29 cellular contexts compared by ENCODE assay signal in genomic region chr21:32545948-32546441, GRCh38. TPM values are rescaled to one million over a fixed set of nuclear protein-coding genes. Genes with fewer than 3 reads are reported as not detected.
DNase-seq lines count a peak whose midpoint lies in the region; ATAC-seq, FAIRE-seq and TF ChIP-seq lines count a peak whose summit lies in the region.
"Had no signal": no experiment of that assay in that cellular context is flagged by ENCODE, and none has a peak within 500 bp of the region (broad histone marks: within the 10 kb centered on the region; RNA-seq: fewer than 3 reads in every experiment).

No MANE protein-coding gene starts in this region.

- peaks cover 4% of the 10 kb centered on the region for H3K4me1 Mint-ChIP-seq in astrocyte (ENCODE audit: low read depth, unreplicated experiment)
- peaks cover 7% of the 10 kb centered on the region for H3K4me1 Mint-ChIP-seq in activated CD8-positive, alpha-beta T cell treated with anti-CD3 and anti-CD28 coated beads for 36 hours (ENCODE audit: low read depth)
- peaks cover 4 to 18% (median 17%) of the 10 kb centered on the region in 3 donors for H3K4me1 Mint-ChIP-seq in CD8-positive, alpha-beta memory T cell
- H3K4me1 Mint-ChIP-seq: naive B cell had no signal

- no peaks in the 10 kb centered on the region for H3K36me3 ChIP-seq in astrocyte (ENCODE audit: insufficient read depth, low read length)
- H3K36me3 ChIP-seq in CD8-positive, alpha-beta memory T cell (ENCODE audit: insufficient read depth, low read length) = no peaks in the 10 kb centered on the region
- H3K36me3 ChIP-seq: BLaER1 treated with 17β-estradiol and CSF1 and Interleukin-3, amounts not matched to agents 10 nM and 100 nM; pancreas; stomach; transverse colon had no signal

- no peaks in the 10 kb centered on the region for H4K20me1 ChIP-seq in astrocyte (ENCODE audit: insufficient read depth, low read length)
- H4K20me1 ChIP-seq: BLaER1 treated with 17β-estradiol and CSF1 and Interleukin-3, amounts not matched to agents 10 nM and 100 nM had no signal

- H3K79me2 ChIP-seq in astrocyte (ENCODE audit: insufficient read depth, low read length) = no peaks in the 10 kb centered on the region

- ATAC-seq in GM21447 (IDR thresholded peaks at IDR 0.05; ENCODE audit: unreplicated experiment) = no peak
- ATAC-seq in HG03045 (IDR thresholded peaks at IDR 0.05; ENCODE audit: unreplicated experiment) = no peak
- no peak for ATAC-seq in activated CD8-positive, alpha-beta T cell treated with anti-CD3 and anti-CD28 coated beads for 36 hours
- ATAC-seq: A549; activated CD4-positive, CD25-positive, alpha-beta regulatory T cell treated with anti-CD3 and anti-CD28 coated beads, Interleukin-2, amount 50 U/mL, for 24 hours; pancreas; sciatic nerve had no signal

- no peak overlapping the region for H3K9ac ChIP-seq in astrocyte (ENCODE audit: low read length)
- H3K9ac ChIP-seq: BLaER1 treated with 17β-estradiol and CSF1 and Interleukin-3, amounts not matched to agents 10 nM and 100 nM had no signal

- H2AFZ ChIP-seq in astrocyte (ENCODE audit: low read depth, low read length) = peak overlapping the region; percentile 29

- H3K9me3 Mint-ChIP-seq in astrocyte (ENCODE audit: unreplicated experiment) = no peaks in the 10 kb centered on the region
- H3K9me3 Mint-ChIP-seq in activated CD8-positive, alpha-beta T cell treated with anti-CD3 and anti-CD28 coated beads for 36 hours = no peaks in the 10 kb centered on the region
- H3K9me3 Mint-ChIP-seq in CD8-positive, alpha-beta memory T cell = no peaks in the 10 kb centered on the region
- H3K9me3 Mint-ChIP-seq: activated naive CD4-positive, alpha-beta T cell treated with anti-CD3 and anti-CD28 coated beads for 36 hours; activated T-cell treated with anti-CD3 and anti-CD28 coated beads, Interleukin-2, amount 50 U/mL, for 24 hours; central memory CD8-positive, alpha-beta T cell; T-helper 2 cell treated with Interferon-gamma antibody and Interleukin-4, amounts not matched to agents 5 μg/mL and 100 μg/mL, for 36 hours had no signal

- H3K27me3 ChIP-seq in astrocyte (ENCODE audit: insufficient read depth, low read length) = no peaks in the 10 kb centered on the region
- H3K27me3 ChIP-seq in CD8-positive, alpha-beta memory T cell (ENCODE audit: insufficient read depth, low read length, poor library complexity, severe bottlenecking) = no peaks in the 10 kb centered on the region
- H3K27me3 ChIP-seq: BLaER1 treated with 17β-estradiol and CSF1 and Interleukin-3, amounts not matched to agents 10 nM and 100 nM; dorsolateral prefrontal cortex; pancreas; stomach; transverse colon had no signal

- no peak overlapping the region for H3K4me3 Mint-ChIP-seq in astrocyte (ENCODE audit: unreplicated experiment)
- H3K4me3 Mint-ChIP-seq in activated CD8-positive, alpha-beta T cell treated with anti-CD3 and anti-CD28 coated beads for 36 hours = no peak overlapping the region
- no peak overlapping the region for H3K4me3 Mint-ChIP-seq in CD8-positive, alpha-beta memory T cell
- H3K4me3 Mint-ChIP-seq: activated naive CD4-positive, alpha-beta T cell treated with anti-CD3 and anti-CD28 coated beads for 36 hours; activated T-cell treated with anti-CD3 and anti-CD28 coated beads, Interleukin-2, amount 50 U/mL, for 24 hours; central memory CD8-positive, alpha-beta T cell; naive B cell; T-helper 2 cell treated with Interferon-gamma antibody and Interleukin-4, amounts not matched to agents 5 μg/mL and 100 μg/mL, for 36 hours had no signal

- CTCF ChIA-PET in activated CD8-positive, alpha-beta T cell treated with anti-CD3 and anti-CD28 coated beads for 36 hours (lab: Charles Lee) = no interaction called here
- CTCF ChIA-PET in CD8-positive, alpha-beta memory T cell (lab: Charles Lee) = no interaction called here

- peaks cover 4% of the 10 kb centered on the region for H3K4me1 ChIP-seq in astrocyte (ENCODE audit: insufficient read depth, low read length)
- no peaks in the 10 kb centered on the region for H3K4me1 ChIP-seq in CD8-positive, alpha-beta memory T cell (ENCODE audit: insufficient read depth, low read length)
- H3K4me1 ChIP-seq: A549; BLaER1 treated with 17β-estradiol and CSF1 and Interleukin-3, amounts not matched to agents 10 nM and 100 nM; pancreas; stomach; transverse colon had no signal

- H3K9me3 ChIP-seq in astrocyte (ENCODE audit: insufficient read depth, low read depth, low read length) = no peaks in the 10 kb centered on the region
- no peaks in the 10 kb centered on the region for H3K9me3 ChIP-seq in CD8-positive, alpha-beta memory T cell (ENCODE audit: low read length)
- H3K9me3 ChIP-seq: A549; BLaER1 treated with 17β-estradiol and CSF1 and Interleukin-3, amounts not matched to agents 10 nM and 100 nM; pancreas; stomach; transverse colon had no signal

- peak; percentile 34 for FAIRE-seq in astrocyte (lab: Jason Lieb, UNC)
- FAIRE-seq: A549, GM19239, pancreas had no signal

- no peak overlapping the region for H3K27ac ChIP-seq in astrocyte (ENCODE audit: low read depth, low read length)
- no peak overlapping the region for H3K27ac ChIP-seq in CD8-positive, alpha-beta memory T cell (ENCODE audit: low read depth, low read length)
- H3K27ac ChIP-seq: A549; BLaER1 treated with 17β-estradiol and CSF1 and Interleukin-3, amounts not matched to agents 10 nM and 100 nM; dorsolateral prefrontal cortex; HL-60; pancreas; SK-N-MC; stomach; transverse colon had no signal

- intact Hi-C loops in activated CD8-positive, alpha-beta T cell treated with anti-CD3 and anti-CD28 coated beads for 36 hours (cut with micrococcal nuclease) = no loop called here

- peak overlapping the region; percentile 64 for H3K4me2 ChIP-seq in astrocyte (ENCODE audit: low read length)
- H3K4me2 ChIP-seq: A549; BLaER1 treated with 17β-estradiol and CSF1 and Interleukin-3, amounts not matched to agents 10 nM and 100 nM had no signal

- H3K27me3 Mint-ChIP-seq in astrocyte (ENCODE audit: low read depth, unreplicated experiment) = no peaks in the 10 kb centered on the region
- H3K27me3 Mint-ChIP-seq in activated CD8-positive, alpha-beta T cell treated with anti-CD3 and anti-CD28 coated beads for 36 hours = no peaks in the 10 kb centered on the region
- H3K27me3 Mint-ChIP-seq in CD8-positive, alpha-beta memory T cell = peaks cover 1 to 3% of the 10 kb centered on the region in 2 donors
- H3K27me3 Mint-ChIP-seq: activated T-cell treated with anti-CD3 and anti-CD28 coated beads, Interleukin-2, amount 50 U/mL, for 24 hours; central memory CD8-positive, alpha-beta T cell had no signal

- no peak overlapping the region for H3K4me3 ChIP-seq in astrocyte (ENCODE audit: insufficient read depth, low read depth, low read length)
- no peak overlapping the region for H3K4me3 ChIP-seq in fibroblast of the aortic adventitia (ENCODE audit: low read depth, low read length)
- no peak overlapping the region for H3K4me3 ChIP-seq in CD8-positive, alpha-beta memory T cell (ENCODE audit: low read length)
- H3K4me3 ChIP-seq: A549; BLaER1 treated with 17β-estradiol and CSF1 and Interleukin-3, amounts not matched to agents 10 nM and 100 nM; dorsolateral prefrontal cortex; pancreas; SK-N-MC; stomach; transverse colon had no signal

- no peak for TF ChIP-seq CTCF in astrocyte (IDR thresholded peaks at IDR 0.05; ENCODE audit: insufficient read depth, low read depth, low read length)
- TF ChIP-seq CTCF in fibroblast of the aortic adventitia (IDR thresholded peaks at IDR 0.05; ENCODE audit: insufficient read depth, low read length) = no peak
- TF ChIP-seq CTCF in activated CD8-positive, alpha-beta T cell treated with anti-CD3 and anti-CD28 coated beads for 36 hours (IDR thresholded peaks at IDR 0.05) = no peak

- DNase-seq in AG08396 (ENCODE audit: low spot score) = peak; percentile 23
- peak; percentile 32 for DNase-seq in LHCN-M2 (ENCODE audit: low read depth)
- DNase-seq in astrocyte (ENCODE audit: low read depth) = peak; percentile 49
- peak; percentile 28 for DNase-seq in fibroblast of the aortic adventitia (ENCODE audit: low read depth)
- no peak for DNase-seq in activated CD8-positive, alpha-beta T cell treated with anti-CD3 and anti-CD28 coated beads for 36 hours
- no peak for DNase-seq in CD8-positive, alpha-beta memory T cell
- DNase-seq: activated CD8-positive, alpha-beta memory T cell treated with anti-CD3 and anti-CD28 coated beads for 24 hours; activated naive CD4-positive, alpha-beta T cell treated with anti-CD3 and anti-CD28 coated beads for 36 hours; activated T-cell treated with anti-CD3 and anti-CD28 coated beads, Interleukin-2, amount 50 U/mL, for 24 hours; DND-41; dorsolateral prefrontal cortex; naive B cell; NCI-H1436 treated with DMSO at 0.1 percent for 48 hours; NCI-H510A; pancreas; stomach; transverse colon had no signal

- H3K27ac Mint-ChIP-seq in astrocyte (ENCODE audit: unreplicated experiment) = no peak overlapping the region
- H3K27ac Mint-ChIP-seq in activated CD8-positive, alpha-beta T cell treated with anti-CD3 and anti-CD28 coated beads for 36 hours = no peak overlapping the region
- peak overlapping the region in 3 of 8 donors; percentile 10 to 79 (median 44) for H3K27ac Mint-ChIP-seq in CD8-positive, alpha-beta memory T cell
- H3K27ac Mint-ChIP-seq: activated naive CD4-positive, alpha-beta T cell treated with anti-CD3 and anti-CD28 coated beads for 36 hours; activated T-cell treated with anti-CD3 and anti-CD28 coated beads, Interleukin-2, amount 50 U/mL, for 24 hours; naive B cell; T-helper 2 cell treated with Interferon-gamma antibody and Interleukin-4, amounts not matched to agents 5 μg/mL and 100 μg/mL, for 36 hours had no signal

- no peaks in the 10 kb centered on the region for H3K36me3 Mint-ChIP-seq in astrocyte (ENCODE audit: low read depth, unreplicated experiment)
- no peaks in the 10 kb centered on the region for H3K36me3 Mint-ChIP-seq in activated CD8-positive, alpha-beta T cell treated with anti-CD3 and anti-CD28 coated beads for 36 hours (ENCODE audit: low read depth)
- H3K36me3 Mint-ChIP-seq in CD8-positive, alpha-beta memory T cell = peaks cover 0 to 3% (median 0%) of the 10 kb centered on the region in 3 donors
- H3K36me3 Mint-ChIP-seq: naive B cell had no signal

- POLR2A ChIA-PET in activated CD8-positive, alpha-beta T cell treated with anti-CD3 and anti-CD28 coated beads for 36 hours (lab: Charles Lee) = no interaction called here
- POLR2A ChIA-PET in CD8-positive, alpha-beta memory T cell (lab: Charles Lee) = no interaction called here

RNA-seq across cellular contexts. Expression of gene TCP10L, which starts 39.3 kb away (rescaled TPM):
- not detected in 2 replicates for total RNA-seq in LHCN-M2 (2014; rRNA removed)
- not detected for polyA plus RNA-seq in LHCN-M2 (2012)
- 0.34 TPM in 1 of 2 replicates, not detected in the other for total RNA-seq in astrocyte
- total RNA-seq in fibroblast of the aortic adventitia (ENCODE audit: low replicate concordance) = 0.45 TPM in 1 of 2 replicates, not detected in the other
- total RNA-seq in activated CD8-positive, alpha-beta T cell treated with anti-CD3 and anti-CD28 coated beads for 36 hours = under 1 TPM; 0.31 to 0.63 TPM
- total RNA-seq in CD8-positive, alpha-beta memory T cell = not detected
- 0.43 TPM for polyA plus RNA-seq in CD8-positive, alpha-beta memory T cell
- total RNA-seq: MCF 10A had no signal

Comparison
In these comparisons a context has a peak if more than half of its experiments do, and no peak if none do; other contexts are left out.
1. DNase-seq: peak in AG08396 (single experiment), LHCN-M2 (single experiment), astrocyte (single experiment) and fibroblast of the aortic adventitia (single experiment); none in activated CD8-positive, alpha-beta T cell treated with anti-CD3 and anti-CD28 coated beads for 36 hours (single experiment) and CD8-positive, alpha-beta memory T cell (0 of 5).